ENCODE assay signal across 17 cellular contexts in the genomic region with DNA sequence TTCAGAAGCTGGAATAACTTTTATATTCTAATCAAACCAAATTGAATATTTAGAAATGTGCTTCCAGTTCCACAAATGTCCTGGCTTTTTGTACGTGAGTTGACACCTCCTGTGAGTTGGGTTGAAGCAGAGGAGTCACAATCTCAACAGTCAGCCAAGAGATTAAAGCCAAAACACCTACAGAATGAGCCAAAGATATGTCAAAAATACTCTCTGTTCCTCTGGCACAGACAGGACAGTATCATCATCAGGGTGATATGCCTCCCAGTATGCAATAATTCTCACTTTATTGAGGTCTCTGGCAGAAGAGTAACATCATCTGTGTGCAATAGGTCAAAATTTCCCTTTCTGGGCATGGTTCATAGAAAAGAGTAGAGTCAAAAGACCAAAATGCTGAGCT.
DNase-seq lines count a peak whose midpoint lies in the region; ATAC-seq and TF ChIP-seq lines count a peak whose summit lies in the region.
"Had no signal": no experiment of that assay in that cellular context is flagged by ENCODE, and none has a peak within 500 bp of the region (broad histone marks: within the 10 kb centered on the region; RNA-seq: fewer than 3 reads in every experiment).

No MANE protein-coding gene starts in this region.

- DNase-seq in G401 (ENCODE audit: low spot score) (peak; percentile 71), cerebellar cortex (ENCODE audit: low spot score) (peak; percentile 63), suprapubic skin (ENCODE audit: low spot score in 2 of 2) (no peak), hepatic stellate cell (ENCODE audit: low spot score) (no peak), psoas muscle (no peak)
- no peak for DNase-seq in effector memory CD4-positive, alpha-beta T cell
- DNase-seq: 8988T; ACHN; Caco-2; Calu3; CD4-positive, alpha-beta T cell; CD8-positive, alpha-beta T cell; DMS79 treated with DMSO at 0.1 percent for 48 hours; GDM1 had no signal

- H3K4me3 ChIP-seq in suprapubic skin (no peak overlapping the region), psoas muscle (no peak overlapping the region)
- no peak overlapping the region for H3K4me3 ChIP-seq in effector memory CD4-positive, alpha-beta T cell (ENCODE audit: insufficient read depth, low read depth, low read length, poor library complexity, severe bottlenecking)
- H3K4me3 ChIP-seq: BLaER1 treated with 17β-estradiol and CSF1 and Interleukin-3, amounts not matched to agents 10 nM and 100 nM; GM12878 had no signal

- H3K27ac ChIP-seq in suprapubic skin = peak overlapping the region; percentile 59
- H3K27ac ChIP-seq in effector memory CD4-positive, alpha-beta T cell (ENCODE audit: insufficient read depth, low read length, poor library complexity, severe bottlenecking) = no peak overlapping the region
- no peak overlapping the region for H3K27ac ChIP-seq in psoas muscle
- H3K27ac ChIP-seq: BLaER1 treated with 17β-estradiol and CSF1 and Interleukin-3, amounts not matched to agents 10 nM and 100 nM; C4-2B had no signal

- TF ChIP-seq EP300 in suprapubic skin (IDR thresholded peaks at IDR 0.05) = no peak

- H3K27me3 ChIP-seq in suprapubic skin (no peaks in the 10 kb centered on the region), psoas muscle (ENCODE audit: insufficient read depth in 3 of 3, low read length in 2 of 3) (no peaks in the 10 kb centered on the region)
- H3K27me3 ChIP-seq in effector memory CD4-positive, alpha-beta T cell (replicated peaks; ENCODE audit: control insufficient read depth, insufficient read depth, low read length, poor library complexity, severe bottlenecking) = no peaks in the 10 kb centered on the region
- H3K27me3 ChIP-seq: BLaER1 treated with 17β-estradiol and CSF1 and Interleukin-3, amounts not matched to agents 10 nM and 100 nM had no signal

- in situ Hi-C loops in G401 (cut with HindIII; ENCODE audit: low sequenced_read_pairs) = no loop called here

- no peak for ATAC-seq in psoas muscle
- ATAC-seq: CD8-positive, alpha-beta T cell; GM12878 had no signal

- H3K4me1 ChIP-seq in suprapubic skin = no peaks in the 10 kb centered on the region
- no peaks in the 10 kb centered on the region for H3K4me1 ChIP-seq in effector memory CD4-positive, alpha-beta T cell (ENCODE audit: control insufficient read depth, insufficient read depth, low read length, poor library complexity, severe bottlenecking)
- no peaks in the 10 kb centered on the region for H3K4me1 ChIP-seq in psoas muscle
- H3K4me1 ChIP-seq: BLaER1 treated with 17β-estradiol and CSF1 and Interleukin-3, amounts not matched to agents 10 nM and 100 nM; Caco-2 had no signal

- H3K36me3 ChIP-seq in suprapubic skin (no peaks in the 10 kb centered on the region), psoas muscle (ENCODE audit: insufficient read depth in 1 of 2, low read depth in 1 of 2) (no peaks in the 10 kb centered on the region)
- no peaks in the 10 kb centered on the region for H3K36me3 ChIP-seq in effector memory CD4-positive, alpha-beta T cell (ENCODE audit: control insufficient read depth, insufficient read depth, low read length)
- H3K36me3 ChIP-seq: BLaER1 treated with 17β-estradiol and CSF1 and Interleukin-3, amounts not matched to agents 10 nM and 100 nM had no signal

- no CpG with 5 or more reads among the region's 1 CpG for WGBS in suprapubic skin
- WGBS in psoas muscle, 3 donors = 43 to 83% methylated on average over 1 of the region's 1 CpG; no CpG with 5 or more reads in 1 of the 3 donors

- TF ChIP-seq POLR2A in suprapubic skin (IDR thresholded peaks at IDR 0.05) = no peak

- TF ChIP-seq CTCF in suprapubic skin (IDR thresholded peaks at IDR 0.05) (no peak), psoas muscle (IDR thresholded peaks at IDR 0.05) (no peak)

- H3K9me3 ChIP-seq in suprapubic skin (no peaks in the 10 kb centered on the region), psoas muscle (no peaks in the 10 kb centered on the region)
- H3K9me3 ChIP-seq in effector memory CD4-positive, alpha-beta T cell (ENCODE audit: control insufficient read depth, low read length) = no peaks in the 10 kb centered on the region
- H3K9me3 ChIP-seq: BLaER1 treated with 17β-estradiol and CSF1 and Interleukin-3, amounts not matched to agents 10 nM and 100 nM; Caco-2 had no signal

- intact Hi-C loops in psoas muscle (cut with DNase I) = no loop called here

Comparison
In these comparisons a context has a peak if more than half of its experiments do, and no peak if none do; other contexts are left out.
1. DNase-seq: peak in G401 (single experiment) and cerebellar cortex (single experiment); none in suprapubic skin (0 of 2), hepatic stellate cell (single experiment), effector memory CD4-positive, alpha-beta T cell (0 of 3) and psoas muscle (0 of 2).